ENCODE assay signal across 14 cellular contexts in the genomic region with DNA sequence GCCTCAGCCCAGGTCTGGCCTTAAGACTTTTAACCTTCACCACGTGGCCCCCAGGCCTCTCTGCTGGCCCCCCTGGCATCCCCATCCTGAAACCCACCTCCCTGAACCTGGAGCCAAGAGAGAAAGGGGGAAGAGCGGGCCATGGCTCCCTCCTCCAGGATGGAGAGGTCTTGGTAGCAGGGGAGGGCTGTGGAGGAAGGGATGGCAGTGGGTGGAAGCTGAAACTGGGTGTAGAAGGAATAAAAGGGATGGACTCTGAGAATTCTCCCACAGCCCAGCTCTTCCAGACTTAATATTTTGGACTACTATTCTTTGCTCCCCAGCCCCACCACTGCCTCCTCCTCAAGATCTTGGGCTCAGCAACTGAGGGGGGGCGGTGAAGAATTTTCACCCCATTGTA. TPM values are rescaled to one million over a fixed set of nuclear protein-coding genes. Genes with fewer than 3 reads are reported as not detected.
A peak's percentile ranks its signal among the peaks of the same experiment; 100 is the strongest.
DNase-seq lines count a peak whose midpoint lies in the region; ATAC-seq and TF ChIP-seq lines count a peak whose summit lies in the region.
"Had no signal": no experiment of that assay in that cellular context is flagged by ENCODE, and none has a peak within 500 bp of the region (broad histone marks: within the 10 kb centered on the region; RNA-seq: fewer than 3 reads in every experiment).

No MANE protein-coding gene starts in this region.

- H3K9me3 Mint-ChIP-seq in activated CD4-positive, alpha-beta T cell treated with anti-CD3 and anti-CD28 coated beads, Interleukin-2, amount 10 ng/mL, durations not matched to agents 7 days and 5 days, result no peaks in the 10 kb centered on the region
- no peaks in the 10 kb centered on the region for H3K9me3 Mint-ChIP-seq in activated T-helper 17 cell treated with anti-CD3 and anti-CD28 coated beads, Interleukin-2, amount 50 U/mL, for 72 hours

- CTCF ChIA-PET in AG04449 (lab: Yijun Ruan, JAX), result interaction anchor here (1.1 to 4.1 kb wide), 7 partner anchors 9 to 115 kb away, joined by 3 to 34 read pairs (median 5); a partner anchor contains a TSS
- CTCF ChIA-PET in activated CD4-positive, alpha-beta T cell treated with anti-CD3 and anti-CD28 coated beads, Interleukin-2, amount 10 ng/mL, durations not matched to agents 7 days and 5 days (lab: Charles Lee), result no interaction called here

- no peaks in the 10 kb centered on the region for H3K4me1 Mint-ChIP-seq in activated CD4-positive, alpha-beta T cell treated with anti-CD3 and anti-CD28 coated beads, Interleukin-2, amount 10 ng/mL, durations not matched to agents 7 days and 5 days
- H3K4me1 Mint-ChIP-seq in activated T-helper 17 cell treated with anti-CD3 and anti-CD28 coated beads, Interleukin-2, amount 50 U/mL, for 72 hours, result peaks cover 5% of the 10 kb centered on the region
- H3K4me1 Mint-ChIP-seq: B cell had no signal

- H3K4me3 ChIP-seq in AG04449 (ENCODE audit: low read depth, low read length) (peak overlapping the region; percentile 76), adipocyte (ENCODE audit: low read length) (peak overlapping the region; percentile 90), gastroesophageal sphincter (peak overlapping the region in 1 of 2 donors; percentile 49), gastrocnemius medialis (peak overlapping the region in 2 of 4 donors; percentile 24 to 28), SJCRH30 (no peak overlapping the region)
- H3K4me3 ChIP-seq: mucosa of descending colon had no signal

- H3K4me1 ChIP-seq in adipocyte (ENCODE audit: control insufficient read depth, insufficient read depth, low read length), result peaks cover 77% of the 10 kb centered on the region
- H3K4me1 ChIP-seq in gastroesophageal sphincter, result peaks cover 0 to 46% (median 4%) of the 10 kb centered on the region in 3 donors
- H3K4me1 ChIP-seq in gastrocnemius medialis, result peaks cover 33 to 48% of the 10 kb centered on the region in 2 donors
- no peaks in the 10 kb centered on the region for H3K4me1 ChIP-seq in SJCRH30

- H3K4me3 Mint-ChIP-seq in activated CD4-positive, alpha-beta T cell treated with anti-CD3 and anti-CD28 coated beads, Interleukin-2, amount 10 ng/mL, durations not matched to agents 7 days and 5 days, result no peak overlapping the region
- H3K4me3 Mint-ChIP-seq in activated T-helper 17 cell treated with anti-CD3 and anti-CD28 coated beads, Interleukin-2, amount 50 U/mL, for 72 hours, result no peak overlapping the region
- H3K4me3 Mint-ChIP-seq: B cell had no signal

- DNase-seq in AG04449 (ENCODE audit: low read depth, low spot score) (no peak), adipocyte (ENCODE audit: low read depth) (no peak), gastrocnemius medialis (no peak), SJCRH30 (no peak), GM19240 (ENCODE audit: insufficient read length, low spot score) (no peak)
- no peak for DNase-seq in activated CD4-positive, alpha-beta T cell treated with anti-CD3 and anti-CD28 coated beads, Interleukin-2, amount 10 ng/mL, durations not matched to agents 7 days and 5 days
- DNase-seq: activated CD4-positive, alpha-beta T cell treated with anti-CD3 and anti-CD28 coated beads for 4 hours; T-helper 1 cell had no signal

- H3K9ac ChIP-seq in adipocyte (ENCODE audit: low read length), result peak overlapping the region; percentile 93

- no peak overlapping the region for H3K27ac Mint-ChIP-seq in activated CD4-positive, alpha-beta T cell treated with anti-CD3 and anti-CD28 coated beads, Interleukin-2, amount 10 ng/mL, durations not matched to agents 7 days and 5 days
- H3K27ac Mint-ChIP-seq in activated T-helper 17 cell treated with anti-CD3 and anti-CD28 coated beads, Interleukin-2, amount 50 U/mL, for 72 hours, result no peak overlapping the region
- H3K27ac Mint-ChIP-seq: B cell had no signal

- H3K27me3 ChIP-seq in adipocyte (replicated peaks; ENCODE audit: control insufficient read depth, insufficient read depth, low read length) (no peaks in the 10 kb centered on the region), gastroesophageal sphincter (peaks cover 2% of the 10 kb centered on the region), gastrocnemius medialis (no peaks in the 10 kb centered on the region), SJCRH30 (peaks cover 3% of the 10 kb centered on the region; the same call in 1 of the 2 replicates)

- POLR2A ChIA-PET in AG04449 (lab: Yijun Ruan, JAX), result interaction anchor here (1.1 to 2.7 kb wide), 3 partner anchors 8 to 73 kb away, joined by 3 to 14 read pairs (median 4); no protein-coding TSS in a partner anchor
- POLR2A ChIA-PET in activated CD4-positive, alpha-beta T cell treated with anti-CD3 and anti-CD28 coated beads, Interleukin-2, amount 10 ng/mL, durations not matched to agents 7 days and 5 days (lab: Charles Lee), result no interaction called here

- no CpG with 5 or more reads among the region's 3 CpGs for WGBS in gastroesophageal sphincter (ENCODE audit: low coverage in 1 of 2), 2 donors

- H3K36me3 ChIP-seq in adipocyte (ENCODE audit: control insufficient read depth, insufficient read depth, low read length, severe bottlenecking), result peaks cover 8% of the 10 kb centered on the region
- H3K36me3 ChIP-seq in gastroesophageal sphincter, result no peaks in the 10 kb centered on the region
- H3K36me3 ChIP-seq in gastrocnemius medialis, result no peaks in the 10 kb centered on the region
- H3K36me3 ChIP-seq in SJCRH30, result no peaks in the 10 kb centered on the region

- in situ Hi-C loops in gastrocnemius medialis (cut with MboI; ENCODE audit: low sequenced_read_pairs in 4 of 4), result no loop called here

- H3K27ac ChIP-seq in gastroesophageal sphincter (peak overlapping the region in 3 of 4 donors; percentile 63 to 84 (median 83)), gastrocnemius medialis (peak overlapping the region; percentile 68 to 78 (median 72)), SJCRH30 (no peak overlapping the region)
- H3K27ac ChIP-seq: epithelial cell of prostate had no signal

- no peak for ATAC-seq in gastroesophageal sphincter
- no peak for ATAC-seq in gastrocnemius medialis
- no peak for ATAC-seq in activated T-helper 17 cell treated with anti-CD3 and anti-CD28 coated beads, Interleukin-2, amount 50 U/mL, for 72 hours (replicated peaks)
- ATAC-seq: HCT116 had no signal

- no peaks in the 10 kb centered on the region for H3K36me3 Mint-ChIP-seq in activated CD4-positive, alpha-beta T cell treated with anti-CD3 and anti-CD28 coated beads, Interleukin-2, amount 10 ng/mL, durations not matched to agents 7 days and 5 days (ENCODE audit: low read depth)
- no peaks in the 10 kb centered on the region for H3K36me3 Mint-ChIP-seq in activated T-helper 17 cell treated with anti-CD3 and anti-CD28 coated beads, Interleukin-2, amount 50 U/mL, for 72 hours (ENCODE audit: low read depth)

- TF ChIP-seq CTCF in AG04449 (IDR thresholded peaks at IDR 0.05; ENCODE audit: insufficient read depth, low read length, missing control alignments), result no peak
- TF ChIP-seq CTCF in gastroesophageal sphincter (IDR thresholded peaks at IDR 0.05), result no peak
- TF ChIP-seq CTCF in gastrocnemius medialis (IDR thresholded peaks at IDR 0.05 in 4 of 5, conservative IDR thresholded peaks at IDR 0.05 in 1 of 5), result no peak

- no peak for TF ChIP-seq EP300 in gastroesophageal sphincter (IDR thresholded peaks at IDR 0.05)

- intact Hi-C loops in gastrocnemius medialis (cut with DNase I; ENCODE audit: low total_unique reads), result no loop called here

- peaks cover 2% of the 10 kb centered on the region for H3K27me3 Mint-ChIP-seq in activated CD4-positive, alpha-beta T cell treated with anti-CD3 and anti-CD28 coated beads, Interleukin-2, amount 10 ng/mL, durations not matched to agents 7 days and 5 days
- peaks cover 31% of the 10 kb centered on the region for H3K27me3 Mint-ChIP-seq in activated T-helper 17 cell treated with anti-CD3 and anti-CD28 coated beads, Interleukin-2, amount 50 U/mL, for 72 hours

- TF ChIP-seq POLR2A in gastroesophageal sphincter (IDR thresholded peaks at IDR 0.05) (no peak), gastrocnemius medialis (IDR thresholded peaks at IDR 0.05) (no peak)

- H3K9me3 ChIP-seq in adipocyte (ENCODE audit: control insufficient read depth, low read length), result no peaks in the 10 kb centered on the region
- H3K9me3 ChIP-seq in gastroesophageal sphincter, result no peaks in the 10 kb centered on the region
- no peaks in the 10 kb centered on the region for H3K9me3 ChIP-seq in gastrocnemius medialis
- H3K9me3 ChIP-seq in SJCRH30 (replicated peaks), result no peaks in the 10 kb centered on the region
- H3K9me3 ChIP-seq: mucosa of descending colon had no signal

RNA-seq across cellular contexts. Expression of a gene that starts 0.7 kb away (rescaled TPM):
- total RNA-seq in gastroesophageal sphincter, result 1,000 to 10,000 TPM in 3 of 4 donors, 100 to 1,000 TPM in 1; 825 to 2,193 (median 1,462) TPM
- 100 to 1,000 TPM; 407 to 670 (median 484) TPM for total RNA-seq in gastrocnemius medialis
- total RNA-seq in activated CD4-positive, alpha-beta T cell treated with anti-CD3 and anti-CD28 coated beads, Interleukin-2, amount 10 ng/mL, durations not matched to agents 7 days and 5 days, result 10 to 100 TPM; 11.0 to 13.5 TPM
- total RNA-seq in SJCRH30 (2014; rRNA removed; shearing (Covaris generic)), result 2.5 and 3.0 TPM in 2 replicates
- total RNA-seq in activated T-helper 17 cell treated with anti-CD3 and anti-CD28 coated beads, Interleukin-2, amount 50 U/mL, for 72 hours, result 10 to 100 TPM in 1 of 2 donors, 1 to 10 TPM in 1; 4.4 to 44.9 TPM

Comparison
In these comparisons a context has a peak if more than half of its experiments do, and no peak if none do; other contexts are left out.
1. RNA of a gene that starts 0.7 kb away (total RNA-seq): 825 to 2,193 TPM in gastroesophageal sphincter and 407 to 670 TPM in gastrocnemius medialis; 4.4 to 44.9 TPM in activated T-helper 17 cell treated with anti-CD3 and anti-CD28 coated beads, Interleukin-2, amount 50 U/mL, for 72 hours, 11.0 to 13.5 TPM in activated CD4-positive, alpha-beta T cell treated with anti-CD3 and anti-CD28 coated beads, Interleukin-2, amount 10 ng/mL, durations not matched to agents 7 days and 5 days and 2.5 to 3.0 TPM in SJCRH30; every median in the first group is over 4 times any median in the second.